18 cellular contexts compared by ENCODE assay signal in the genomic region with DNA sequence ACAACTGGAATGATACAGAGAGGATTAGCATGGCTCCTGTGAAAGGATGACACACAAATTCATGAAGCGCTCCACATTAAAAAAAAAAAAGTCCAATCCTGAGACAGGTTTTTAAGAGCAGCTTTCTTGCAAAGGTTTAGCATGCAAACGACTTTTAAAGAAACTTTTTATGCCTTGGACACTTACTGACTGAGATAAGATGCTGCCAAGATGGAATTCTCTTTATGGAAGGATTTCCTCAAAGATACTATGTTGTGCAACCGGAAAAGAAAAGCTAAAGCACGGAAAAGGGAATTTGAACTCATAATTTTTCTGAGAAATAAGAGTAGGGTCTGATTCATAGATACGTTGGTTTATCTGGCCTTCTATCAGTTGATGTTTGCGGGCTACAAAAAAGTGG. TPM values are rescaled to one million over a fixed set of nuclear protein-coding genes. Genes with fewer than 3 reads are reported as not detected.
DNase-seq lines count a peak whose midpoint lies in the region; ATAC-seq and TF ChIP-seq lines count a peak whose summit lies in the region.
"Had no signal": no experiment of that assay in that cellular context is flagged by ENCODE, and none has a peak within 500 bp of the region (broad histone marks: within the 10 kb centered on the region; RNA-seq: fewer than 3 reads in every experiment).

No MANE protein-coding gene starts in this region.

- no peaks in the 10 kb centered on the region for H3K9me3 Mint-ChIP-seq in CD8-positive, alpha-beta T cell
- H3K9me3 Mint-ChIP-seq: CD14-positive monocyte; CD4-positive, alpha-beta T cell had no signal

- H3K4me1 ChIP-seq in DND-41 (ENCODE audit: insufficient read depth, low read length) = peaks cover 18% of the 10 kb centered on the region
- H3K4me1 ChIP-seq in OCI-LY7 (ENCODE audit: insufficient read depth, low read length, poor library complexity, severe bottlenecking) = peaks cover 12% of the 10 kb centered on the region
- peaks cover 0 to 8% of the 10 kb centered on the region in 2 donors for H3K4me1 ChIP-seq in neuronal stem cell (ENCODE audit: control insufficient read depth in 2 of 2, insufficient read depth in 1 of 2, low read depth in 1 of 2, low read length in 2 of 2)
- H3K4me1 ChIP-seq in CD8-positive, alpha-beta T cell (ENCODE audit: insufficient read depth, low read length) = peaks cover 17% of the 10 kb centered on the region
- no peaks in the 10 kb centered on the region for H3K4me1 ChIP-seq in right atrium auricular region

- H3K36me3 ChIP-seq in DND-41 (ENCODE audit: insufficient read depth, low read length) (no peaks in the 10 kb centered on the region), OCI-LY7 (ENCODE audit: insufficient read depth, low read length) (no peaks in the 10 kb centered on the region), neuronal stem cell (replicated peaks in 1 of 2; ENCODE audit: control insufficient read depth in 2 of 2, insufficient read depth in 2 of 2, low read length in 2 of 2) (no peaks in the 10 kb centered on the region), brain microvascular endothelial cell (replicated peaks) (no peaks in the 10 kb centered on the region), right atrium auricular region (no peaks in the 10 kb centered on the region)
- no peaks in the 10 kb centered on the region for H3K36me3 ChIP-seq in CD8-positive, alpha-beta T cell (ENCODE audit: insufficient read depth, low read length)

- in situ Hi-C loops in brain microvascular endothelial cell (cut with HindIII; ENCODE audit: low pct_ligation_motif_present, low sequenced_read_pairs) = no loop called here

- no peak overlapping the region for H2AK5ac ChIP-seq in neuronal stem cell (ENCODE audit: low read depth, low read length)

- no peak overlapping the region for H4K91ac ChIP-seq in neuronal stem cell (ENCODE audit: low read depth, low read length, poor library complexity)

- H3K79me1 ChIP-seq in neuronal stem cell (ENCODE audit: low read depth, low read length) = peaks cover 2% of the 10 kb centered on the region

- POLR2A ChIA-PET in OCI-LY7 (lab: Charles Lee) = no interaction called here
- POLR2A ChIA-PET in CD8-positive, alpha-beta T cell (lab: Charles Lee) = no interaction called here

- H3K36me3 Mint-ChIP-seq in CD8-positive, alpha-beta T cell = no peaks in the 10 kb centered on the region
- H3K36me3 Mint-ChIP-seq: CD14-positive monocyte had no signal

- H3K4me2 ChIP-seq in DND-41 (ENCODE audit: insufficient read depth, low read length) (peak overlapping the region; percentile 30; the same call in 1 of the 2 replicates), OCI-LY7 (ENCODE audit: low read length) (no peak overlapping the region), neuronal stem cell (ENCODE audit: insufficient read depth, low read length, poor library complexity, severe bottlenecking) (no peak overlapping the region)

- peaks cover 3% of the 10 kb centered on the region for H3K27me3 Mint-ChIP-seq in CD8-positive, alpha-beta T cell (ENCODE audit: low read depth)
- H3K27me3 Mint-ChIP-seq: CD4-positive, alpha-beta T cell had no signal

- peaks cover 14% of the 10 kb centered on the region for H3K4me1 Mint-ChIP-seq in CD8-positive, alpha-beta T cell (ENCODE audit: low read depth)

- H3K14ac ChIP-seq in neuronal stem cell (ENCODE audit: low read length) = no peak overlapping the region

- H3K27ac Mint-ChIP-seq in CD8-positive, alpha-beta T cell = no peak overlapping the region
- H3K27ac Mint-ChIP-seq: CD4-positive, alpha-beta T cell had no signal

- H3K23ac ChIP-seq in neuronal stem cell (ENCODE audit: low read depth, low read length, poor library complexity) = no peak overlapping the region

- H3K4me3 ChIP-seq in DND-41 (ENCODE audit: low read depth in 1 of 2, low read length in 2 of 2) (no peak overlapping the region), OCI-LY7 (ENCODE audit: low read depth, low read length, poor library complexity, severe bottlenecking) (no peak overlapping the region), fibroblast of pulmonary artery (replicated peaks; ENCODE audit: low read depth, low read length) (no peak overlapping the region), neuronal stem cell (ENCODE audit: low read length in 2 of 2) (no peak overlapping the region), brain microvascular endothelial cell (ENCODE audit: low read depth, low read length) (no peak overlapping the region), right atrium auricular region (no peak overlapping the region)
- no peak overlapping the region for H3K4me3 ChIP-seq in CD8-positive, alpha-beta T cell (ENCODE audit: low read depth, low read length)
- H3K4me3 ChIP-seq: GM12878, GM23248 had no signal

- no peak for DNase-seq in DND-41
- no peak for DNase-seq in OCI-LY7 (ENCODE audit: low spot score)
- DNase-seq in fibroblast of pulmonary artery (ENCODE audit: low read depth) = peak; percentile 53
- DNase-seq in neuronal stem cell (ENCODE audit: low spot score) = no peak
- no peak for DNase-seq in brain microvascular endothelial cell
- no peak for DNase-seq in CD8-positive, alpha-beta T cell
- no peak for DNase-seq in SW480 (ENCODE audit: low spot score)
- DNase-seq in right atrium auricular region (ENCODE audit: low spot score) = no peak
- DNase-seq: Calu3, COR-L47, DMS53, EL, GM23248, H7, HCEC 1CT had no signal

- H3K79me2 ChIP-seq in DND-41 (ENCODE audit: insufficient read depth, low read length) (no peaks in the 10 kb centered on the region), OCI-LY7 (ENCODE audit: insufficient read depth, low read depth, low read length) (no peaks in the 10 kb centered on the region)

- no peaks in the 10 kb centered on the region for H4K20me1 ChIP-seq in DND-41 (ENCODE audit: insufficient read depth, low read length)
- no peaks in the 10 kb centered on the region for H4K20me1 ChIP-seq in OCI-LY7 (ENCODE audit: insufficient read depth, low read length)

- CTCF ChIA-PET in OCI-LY7 (lab: Charles Lee; ENCODE audit: unreplicated experiment) = no interaction called here
- CTCF ChIA-PET in CD8-positive, alpha-beta T cell (lab: Charles Lee) = no interaction called here

- H3K9me2 ChIP-seq in OCI-LY7 (ENCODE audit: insufficient read depth, low read length) = no peaks in the 10 kb centered on the region

- H3K4ac ChIP-seq in neuronal stem cell (ENCODE audit: low read length) = no peak overlapping the region

- H2AFZ ChIP-seq in DND-41 (ENCODE audit: low read depth, low read length) = no peak overlapping the region
- peak overlapping the region; percentile 49; the same call in 1 of the 2 replicates for H2AFZ ChIP-seq in OCI-LY7 (ENCODE audit: low read length)
- H2AFZ ChIP-seq in neuronal stem cell (ENCODE audit: low read length) = peak overlapping the region; percentile 21
- H2AFZ ChIP-seq: GM23248 had no signal

- no peak overlapping the region for H3K4me3 Mint-ChIP-seq in CD8-positive, alpha-beta T cell
- H3K4me3 Mint-ChIP-seq: CD14-positive monocyte; CD4-positive, alpha-beta T cell had no signal

- intact Hi-C loops in OCI-LY7 (cut with micrococcal nuclease; ENCODE audit: unreplicated experiment) = no loop called here
- intact Hi-C loops in CD8-positive, alpha-beta T cell (cut with DNase I, micrococcal nuclease) = no loop called here

- H3K9ac ChIP-seq in DND-41 (ENCODE audit: low read depth, low read length) (no peak overlapping the region), neuronal stem cell (ENCODE audit: low read depth, low read length, poor library complexity) (no peak overlapping the region)
- H3K9ac ChIP-seq: GM23248 had no signal

- no CpG with 5 or more reads among the region's 6 CpGs for WGBS in neuronal stem cell (ENCODE audit: extremely low coverage in 2 of 2, insufficient read length in 2 of 2, insufficient replicate concordance in 1 of 2), 2 donors

- TF ChIP-seq CTCF in DND-41 (IDR thresholded peaks at IDR 0.05; ENCODE audit: borderline replicate concordance, extremely low read depth, low read length, poor library complexity, severe bottlenecking) (no peak), OCI-LY7 (conservative IDR thresholded peaks at IDR 0.05; ENCODE audit: low read length) (no peak), fibroblast of pulmonary artery (IDR thresholded peaks at IDR 0.05; ENCODE audit: low read length, missing control alignments) (no peak), brain microvascular endothelial cell (IDR thresholded peaks at IDR 0.05; ENCODE audit: low read depth, low read length, missing control alignments) (no peak), right atrium auricular region (IDR thresholded peaks at IDR 0.05) (no peak)
- no peak for TF ChIP-seq CTCF in CD8-positive, alpha-beta T cell (IDR thresholded peaks at IDR 0.05)

- H3K18ac ChIP-seq in neuronal stem cell (ENCODE audit: low read length) = no peak overlapping the region

- H2BK120ac ChIP-seq in neuronal stem cell (ENCODE audit: low read depth, low read length) = no peak overlapping the region

- H2BK15ac ChIP-seq in neuronal stem cell (ENCODE audit: low read length) = no peak overlapping the region

- H3K27me3 ChIP-seq in DND-41 (ENCODE audit: insufficient read depth, low read length, poor library complexity) (no peaks in the 10 kb centered on the region), neuronal stem cell (ENCODE audit: control insufficient read depth in 3 of 3, insufficient read depth in 3 of 3, low read depth in 1 of 3, low read length in 3 of 3) (no peaks in the 10 kb centered on the region), brain microvascular endothelial cell (replicated peaks) (no peaks in the 10 kb centered on the region), right atrium auricular region (no peaks in the 10 kb centered on the region)
- H3K27me3 ChIP-seq in CD8-positive, alpha-beta T cell (ENCODE audit: insufficient read depth, low read length) = no peaks in the 10 kb centered on the region

- H3K27ac ChIP-seq in DND-41 (ENCODE audit: low read length) (no peak overlapping the region), OCI-LY7 (ENCODE audit: low read depth, low read length, poor library complexity, severe bottlenecking) (no peak overlapping the region), neuronal stem cell (replicated peaks; ENCODE audit: low read length) (no peak overlapping the region), brain microvascular endothelial cell (no peak overlapping the region), right atrium auricular region (no peak overlapping the region)
- no peak overlapping the region for H3K27ac ChIP-seq in CD8-positive, alpha-beta T cell (ENCODE audit: low read depth, low read length)
- H3K27ac ChIP-seq: GM23248 had no signal

- H4K8ac ChIP-seq in neuronal stem cell (ENCODE audit: low read depth, low read length) = no peak overlapping the region

- H2BK12ac ChIP-seq in neuronal stem cell (ENCODE audit: low read length) = no peak overlapping the region

- no peaks in the 10 kb centered on the region for H3K9me3 ChIP-seq in DND-41 (ENCODE audit: insufficient read depth, low read length, severe bottlenecking)
- H3K9me3 ChIP-seq in OCI-LY7 (ENCODE audit: low read length) = no peaks in the 10 kb centered on the region
- H3K9me3 ChIP-seq in neuronal stem cell (replicated peaks in 1 of 2; ENCODE audit: control insufficient read depth in 2 of 2, insufficient read depth in 1 of 2, low read depth in 1 of 2, low read length in 2 of 2) = no peaks in the 10 kb centered on the region
- no peaks in the 10 kb centered on the region for H3K9me3 ChIP-seq in CD8-positive, alpha-beta T cell (ENCODE audit: low read length)
- H3K9me3 ChIP-seq in right atrium auricular region = no peaks in the 10 kb centered on the region

- BruUV-seq in OCI-LY7 (replicated peaks; lab: Mats Ljungman, UMichigan) = no TSS peak

- no peak overlapping the region for H2BK5ac ChIP-seq in neuronal stem cell (ENCODE audit: low read length)

- ATAC-seq in DND-41 (ENCODE audit: insufficient read depth, low read depth) = no peak
- ATAC-seq in CD8-positive, alpha-beta T cell = no peak
- ATAC-seq: GM12878 had no signal

RNA-seq across cellular contexts. Expression of a gene that starts 27.3 kb away (rescaled TPM):
- 3.7 and 7.4 TPM in 2 replicates for total RNA-seq in OCI-LY7 (2014; rRNA removed; shearing (Covaris generic))
- total RNA-seq in OCI-LY7 (2022) = 35.4 and 38.8 TPM in 2 replicates
- 32.1 TPM for polyA plus RNA-seq in neuronal stem cell (2013, experiment 1 of 2)
- 31.9 TPM for polyA plus RNA-seq in neuronal stem cell (2013, experiment 2 of 2)
- total RNA-seq in CD8-positive, alpha-beta T cell = 10 to 100 TPM; 11.9 to 12.2 TPM
- total RNA-seq in right atrium auricular region = 10 to 100 TPM; 26.1 to 37.3 TPM

RNA-seq across cellular contexts. Expression of a gene that starts 27.5 kb away (rescaled TPM):
- total RNA-seq in OCI-LY7 (2014; rRNA removed; shearing (Covaris generic)) = 73.5 and 92.1 TPM in 2 replicates
- total RNA-seq in OCI-LY7 (2022) (86.4 and 90.0 TPM in 2 replicates), right atrium auricular region (100 to 1,000 TPM in 1 of 2 donors, 10 to 100 TPM in 1; 63.6 to 111 TPM)
- polyA plus RNA-seq in neuronal stem cell (2013, experiment 1 of 2) = 156 TPM
- 163 TPM for polyA plus RNA-seq in neuronal stem cell (2013, experiment 2 of 2)
- total RNA-seq in CD8-positive, alpha-beta T cell = 100 to 1,000 TPM; 137 to 141 TPM

RNA-seq across cellular contexts. Expression of a gene that starts 39.1 kb away (rescaled TPM):
- total RNA-seq in OCI-LY7 (2014; rRNA removed; shearing (Covaris generic)) = not detected in 2 replicates
- not detected in 2 replicates for total RNA-seq in OCI-LY7 (2022)
- 4.6 TPM for polyA plus RNA-seq in neuronal stem cell (2013, experiment 1 of 2)
- 4.4 TPM for polyA plus RNA-seq in neuronal stem cell (2013, experiment 2 of 2)
- total RNA-seq in CD8-positive, alpha-beta T cell = not detected
- not detected for total RNA-seq in right atrium auricular region
- total RNA-seq: CD4-positive, alpha-beta T cell; GM12878; GM23248 had no signal
- polyA plus RNA-seq: CD14-positive monocyte, GM12878, GM23248 had no signal
